In genomic region chr10:100519321-100520051, GRCh38 we compare ENCODE assay signal across 1 cellular context.
A peak's percentile ranks its signal among the peaks of the same experiment; 100 is the strongest.
TF ChIP-seq lines count a peak whose summit lies in the region.

Gene SEC31B, minus strand, starts transcription at chr10:100519861. Its CDS starts 2,909 bp downstream, at chr10:100516952.

TF ChIP-seq in HepG2, 621 proteins besides CTCF, POLR2A, EP300 and RAD21 (continued from another document and continues in another):
- TF ChIP-seq KIAA2018 (CRISPR knock-in tag; IDR thresholded peaks at IDR 0.05; ENCODE audit: borderline replicate concordance) (no peak), FOSL1 (CRISPR knock-in tag; IDR thresholded peaks at IDR 0.05; ENCODE audit: borderline replicate concordance) (no peak), ZNF317 (CRISPR knock-in tag; IDR thresholded peaks at IDR 0.05) (no peak), ZNF275 (CRISPR knock-in tag; IDR thresholded peaks at IDR 0.05; ENCODE audit: borderline replicate concordance) (peak; percentile 51; the same call in 1 of the 2 replicates), AKNA (CRISPR knock-in tag; IDR thresholded peaks at IDR 0.05; ENCODE audit: borderline replicate concordance) (no peak), STAT6 (CRISPR knock-in tag; IDR thresholded peaks at IDR 0.05; ENCODE audit: borderline replicate concordance) (no peak), REST (IDR thresholded peaks at IDR 0.05; ENCODE audit: borderline replicate concordance in 1 of 2, low read depth in 1 of 2, low read length in 2 of 2) (no peak), ERF (CRISPR knock-in tag; IDR thresholded peaks at IDR 0.05) (0 out of 2 replicates have a peak, but pooled peaks have one; percentile 16), SP4 (CRISPR knock-in tag; IDR thresholded peaks at IDR 0.05) (no peak), PRDM4 (CRISPR knock-in tag; IDR thresholded peaks at IDR 0.05; ENCODE audit: borderline replicate concordance) (no peak), ZZZ3 (CRISPR knock-in tag; IDR thresholded peaks at IDR 0.05; ENCODE audit: borderline replicate concordance) (no peak), TCF7L2 (IDR thresholded peaks at IDR 0.05; ENCODE audit: low read depth, low read length) (no peak), CREBL2 (CRISPR knock-in tag; IDR thresholded peaks at IDR 0.05; ENCODE audit: borderline replicate concordance) (no peak), ZNF33A (CRISPR knock-in tag; IDR thresholded peaks at IDR 0.05; ENCODE audit: borderline replicate concordance) (no peak), KDM3A (CRISPR knock-in tag; IDR thresholded peaks at IDR 0.05; ENCODE audit: low read depth) (no peak), JUND (CRISPR knock-in tag; IDR thresholded peaks at IDR 0.05) (no peak), SNAPC2 (CRISPR knock-in tag; IDR thresholded peaks at IDR 0.05) (no peak), DNMT1 (CRISPR knock-in tag; IDR thresholded peaks at IDR 0.05) (peak; percentile 91), ZNF713 (CRISPR knock-in tag; IDR thresholded peaks at IDR 0.05) (no peak), ZNF44 (CRISPR knock-in tag; IDR thresholded peaks at IDR 0.05) (no peak), RARG (CRISPR knock-in tag; IDR thresholded peaks at IDR 0.05; ENCODE audit: low read depth) (no peak), PRMT3 (CRISPR knock-in tag; IDR thresholded peaks at IDR 0.05; ENCODE audit: borderline replicate concordance, low read depth) (no peak), FOXO4 (CRISPR knock-in tag; conservative IDR thresholded peaks at IDR 0.05) (0 out of 2 replicates have a peak, but pooled peaks have one; percentile 56)
